Comparison of ENCODE assay signal across 10 cellular contexts in genomic region chr10:69757553-69758309, GRCh38. TPM values are rescaled to one million over a fixed set of nuclear protein-coding genes. Genes with fewer than 3 reads are reported as not detected.
DNase-seq lines count a peak whose midpoint lies in the region; ATAC-seq and TF ChIP-seq lines count a peak whose summit lies in the region.
"Had no signal": no experiment of that assay in that cellular context is flagged by ENCODE, and none has a peak within 500 bp of the region (broad histone marks: within the 10 kb centered on the region; RNA-seq: fewer than 3 reads in every experiment).

No MANE protein-coding gene starts in this region.

- H3K9me3 Mint-ChIP-seq in HFFc6: no peaks in the 10 kb centered on the region

- H3K27me3 Mint-ChIP-seq in HFFc6 (ENCODE audit: insufficient read depth): peaks cover 22% of the 10 kb centered on the region

- H3K4me3 Mint-ChIP-seq in HFFc6: no peak overlapping the region
- H3K4me3 Mint-ChIP-seq: memory B cell had no signal

- H3K9me3 ChIP-seq in adipocyte (ENCODE audit: control insufficient read depth, low read length): no peaks in the 10 kb centered on the region
- no peaks in the 10 kb centered on the region for H3K9me3 ChIP-seq in left ventricle myocardium inferior (replicated peaks)
- no peaks in the 10 kb centered on the region for H3K9me3 ChIP-seq in thyroid gland
- H3K9me3 ChIP-seq: breast epithelium had no signal

- no peaks in the 10 kb centered on the region for H3K36me3 ChIP-seq in adipocyte (ENCODE audit: control insufficient read depth, insufficient read depth, low read length, severe bottlenecking)
- no peaks in the 10 kb centered on the region for H3K36me3 ChIP-seq in left ventricle myocardium inferior
- H3K36me3 ChIP-seq in thyroid gland: no peaks in the 10 kb centered on the region
- H3K36me3 ChIP-seq: breast epithelium had no signal

- DNase-seq in NCI-H2196 (lab: John Stamatoyannopoulos, UW; ENCODE audit: unreplicated experiment) (peak; percentile 29), NCI-H2196 treated with DMSO at 0.1 percent for 48 hours (lab: John Stamatoyannopoulos, UW; ENCODE audit: unreplicated experiment) (no peak), adipocyte (ENCODE audit: low read depth) (peak; percentile 63), left ventricle myocardium inferior (peak; percentile 46), thyroid gland (peak; percentile 60 to 70), NCI-H1092 (lab: John Stamatoyannopoulos, UW) (no peak), HFFc6 (no peak)

- H3K36me3 Mint-ChIP-seq in HFFc6 (ENCODE audit: low read depth): no peaks in the 10 kb centered on the region
- H3K36me3 Mint-ChIP-seq: memory B cell had no signal

- no peak for ATAC-seq in HG02588 (IDR thresholded peaks at IDR 0.05; ENCODE audit: unreplicated experiment)

- H3K27me3 ChIP-seq in adipocyte (replicated peaks; ENCODE audit: control insufficient read depth, insufficient read depth, low read length) (peaks cover 12% of the 10 kb centered on the region), left ventricle myocardium inferior (ENCODE audit: low read depth) (peaks cover 9% of the 10 kb centered on the region), thyroid gland (no peaks in the 10 kb centered on the region)
- H3K27me3 ChIP-seq: breast epithelium had no signal

- H3K4me1 Mint-ChIP-seq in HFFc6 (ENCODE audit: low read depth): peaks cover 9% of the 10 kb centered on the region
- H3K4me1 Mint-ChIP-seq: memory B cell had no signal

- H3K4me1 ChIP-seq in adipocyte (ENCODE audit: control insufficient read depth, insufficient read depth, low read length) (no peaks in the 10 kb centered on the region), left ventricle myocardium inferior (peaks cover 15% of the 10 kb centered on the region), thyroid gland (peaks cover 0 to 5% of the 10 kb centered on the region in 2 donors)
- H3K4me1 ChIP-seq: breast epithelium had no signal

- 57 to 61% methylated on average over 9 of the region's 10 CpGs for WGBS in thyroid gland, 2 donors

- H3K27ac Mint-ChIP-seq in HFFc6: no peak overlapping the region
- H3K27ac Mint-ChIP-seq: memory B cell had no signal

- no peak overlapping the region for H3K9ac ChIP-seq in adipocyte (ENCODE audit: low read length)

- intact Hi-C loops in left ventricle myocardium inferior (cut with micrococcal nuclease): no loop called here
- intact Hi-C loops in thyroid gland (cut with DNase I): no loop called here

- TF ChIP-seq POLR2A in thyroid gland (IDR thresholded peaks at IDR 0.05): no peak

- TF ChIP-seq CTCF in left ventricle myocardium inferior (IDR thresholded peaks at IDR 0.05; ENCODE audit: borderline replicate concordance) (no peak), thyroid gland (IDR thresholded peaks at IDR 0.05) (no peak), HFFc6 (IDR thresholded peaks at IDR 0.05) (no peak)

- no peak overlapping the region for H3K27ac ChIP-seq in left ventricle myocardium inferior (replicated peaks)
- H3K27ac ChIP-seq in thyroid gland: no peak overlapping the region
- H3K27ac ChIP-seq: breast epithelium had no signal

- H3K4me3 ChIP-seq in adipocyte (ENCODE audit: low read length) (no peak overlapping the region), left ventricle myocardium inferior (no peak overlapping the region), thyroid gland (replicated peaks in 1 of 3) (no peak overlapping the region)
- H3K4me3 ChIP-seq: breast epithelium had no signal

RNA-seq across cellular contexts. Expression of gene COL13A1, which starts 44.0 kb away (rescaled TPM):
- total RNA-seq in left ventricle myocardium inferior (2.5 TPM), thyroid gland (1 to 10 TPM in 1 of 4 donors, under 1 TPM in 3; 0.22 to 2.4 (median 0.41) TPM)
- total RNA-seq in HFFc6 (2021; fragmentation: NEBNext Ultra II Directional; extraction: Animal tissue kit (Norgen Biotek cat#: 25700)): 10 to 100 TPM; 33.5 to 46.6 (median 38.1) TPM

Comparison
In these comparisons a context has a peak if more than half of its experiments do, and no peak if none do; other contexts are left out.
1. DNase-seq: peak in NCI-H2196 (single experiment), adipocyte (single experiment), left ventricle myocardium inferior (single experiment) and thyroid gland (2 of 2); none in NCI-H2196 treated with DMSO at 0.1 percent for 48 hours (single experiment), NCI-H1092 (single experiment) and HFFc6 (single experiment).